14 cellular contexts compared by ENCODE assay signal in genomic region chr16:57578521-57579360, GRCh38.
A peak's percentile ranks its signal among the peaks of the same experiment; 100 is the strongest.
DNase-seq lines count a peak whose midpoint lies in the region; ATAC-seq and TF ChIP-seq lines count a peak whose summit lies in the region.
"Had no signal": no experiment of that assay in that cellular context is flagged by ENCODE, and none has a peak within 500 bp of the region (broad histone marks: within the 10 kb centered on the region; RNA-seq: fewer than 3 reads in every experiment).

No MANE protein-coding gene starts in this region.

- TF ChIP-seq CTCF in OCI-LY3 (IDR thresholded peaks at IDR 0.05; ENCODE audit: low read depth, low read length) (no peak), epithelial cell of esophagus (IDR thresholded peaks at IDR 0.05; ENCODE audit: insufficient read depth, low read depth, low read length, missing control alignments) (no peak)

- H3K27ac ChIP-seq in OCI-LY3 (ENCODE audit: low read length) = no peak overlapping the region
- H3K27ac ChIP-seq: esophagus squamous epithelium, uterus had no signal

- peak overlapping the region; percentile 90 for H3K27ac Mint-ChIP-seq in activated T-cell treated with anti-CD3 and anti-CD28 coated beads, Interleukin-2, amount 50 U/mL, for 24 hours
- H3K27ac Mint-ChIP-seq in stimulated activated effector memory CD8-positive, alpha-beta T cell treated with anti-CD3 and anti-CD28 coated beads, Interleukin-12 subunit alpha, Interleukin-12 subunit beta, amount 100 ng/mL, for 72 hours = peak overlapping the region; percentile 95

- no peaks in the 10 kb centered on the region for H3K36me3 ChIP-seq in OCI-LY3 (replicated peaks; ENCODE audit: low read depth, low read length)
- H3K36me3 ChIP-seq: esophagus squamous epithelium, uterus had no signal

- peak overlapping the region; percentile 28 for H3K4me3 Mint-ChIP-seq in activated T-cell treated with anti-CD3 and anti-CD28 coated beads, Interleukin-2, amount 50 U/mL, for 24 hours
- H3K4me3 Mint-ChIP-seq in stimulated activated effector memory CD8-positive, alpha-beta T cell treated with anti-CD3 and anti-CD28 coated beads, Interleukin-12 subunit alpha, Interleukin-12 subunit beta, amount 100 ng/mL, for 72 hours = peak overlapping the region; percentile 64

- H3K4me1 ChIP-seq in OCI-LY3 (ENCODE audit: low read length) = peaks cover 19% of the 10 kb centered on the region
- H3K4me1 ChIP-seq: uterus had no signal

- H4K20me1 ChIP-seq in OCI-LY3 (ENCODE audit: insufficient read depth, low read length) = peaks cover 7% of the 10 kb centered on the region; the same call in 1 of the 2 replicates

- peaks cover 70% of the 10 kb centered on the region for H3K27me3 ChIP-seq in OCI-LY3 (ENCODE audit: low read depth, low read length)
- H3K27me3 ChIP-seq: uterus had no signal

- H3K4me3 ChIP-seq in OCI-LY3 (ENCODE audit: low read length) = no peak overlapping the region
- H3K4me3 ChIP-seq in epithelial cell of esophagus (ENCODE audit: low read length) = no peak overlapping the region
- H3K4me3 ChIP-seq: esophagus squamous epithelium, smooth muscle cell, uterus had no signal

- H3K79me2 ChIP-seq in OCI-LY3 (ENCODE audit: low read length) = no peaks in the 10 kb centered on the region

- no peaks in the 10 kb centered on the region for H3K9me3 Mint-ChIP-seq in activated T-cell treated with anti-CD3 and anti-CD28 coated beads, Interleukin-2, amount 50 U/mL, for 24 hours
- peaks cover 3% of the 10 kb centered on the region for H3K9me3 Mint-ChIP-seq in stimulated activated effector memory CD8-positive, alpha-beta T cell treated with anti-CD3 and anti-CD28 coated beads, Interleukin-12 subunit alpha, Interleukin-12 subunit beta, amount 100 ng/mL, for 72 hours

- no peak for DNase-seq in activated T-cell treated with anti-CD3 and anti-CD28 coated beads, Interleukin-2, amount 50 U/mL, for 24 hours
- DNase-seq in activated T-cell treated with anti-CD3 and anti-CD28 coated beads, Interleukin-2, amount 50 U/mL, for 1 hour = no peak
- DNase-seq in epithelial cell of esophagus (ENCODE audit: low read depth) (peak; percentile 29), nucleus accumbens (lab: John Stamatoyannopoulos, UW) (no peak), EL (no peak)
- peak in 1 of 2 donors; percentile 52 for DNase-seq in stimulated activated effector memory CD8-positive, alpha-beta T cell treated with anti-CD3 and anti-CD28 coated beads, Interleukin-12 subunit alpha, Interleukin-12 subunit beta, amount 100 ng/mL, for 72 hours (ENCODE audit: low spot score in 2 of 2)
- DNase-seq: esophagus squamous epithelium, NCI-H2081 treated with DMSO at 0.1 percent for 48 hours, PC-3, T1000, uterus had no signal

- H3K36me3 Mint-ChIP-seq in activated T-cell treated with anti-CD3 and anti-CD28 coated beads, Interleukin-2, amount 50 U/mL, for 24 hours (ENCODE audit: low read depth) = no peaks in the 10 kb centered on the region
- peaks cover 100% of the 10 kb centered on the region for H3K36me3 Mint-ChIP-seq in stimulated activated effector memory CD8-positive, alpha-beta T cell treated with anti-CD3 and anti-CD28 coated beads, Interleukin-12 subunit alpha, Interleukin-12 subunit beta, amount 100 ng/mL, for 72 hours

- ATAC-seq in stimulated activated effector memory CD8-positive, alpha-beta T cell treated with anti-CD3 and anti-CD28 coated beads, Interleukin-12 subunit alpha, Interleukin-12 subunit beta, amount 100 ng/mL, for 72 hours = peak; percentile 2
- no peak for ATAC-seq in HG03460 (IDR thresholded peaks at IDR 0.05; ENCODE audit: unreplicated experiment)
- ATAC-seq: PC-3 had no signal

- no peak overlapping the region for H3K9ac ChIP-seq in OCI-LY3 (ENCODE audit: low read length)

- H3K4me1 Mint-ChIP-seq in activated T-cell treated with anti-CD3 and anti-CD28 coated beads, Interleukin-2, amount 50 U/mL, for 24 hours (ENCODE audit: low read depth) = peaks cover 44% of the 10 kb centered on the region
- peaks cover 84% of the 10 kb centered on the region for H3K4me1 Mint-ChIP-seq in stimulated activated effector memory CD8-positive, alpha-beta T cell treated with anti-CD3 and anti-CD28 coated beads, Interleukin-12 subunit alpha, Interleukin-12 subunit beta, amount 100 ng/mL, for 72 hours

- no peaks in the 10 kb centered on the region for H3K27me3 Mint-ChIP-seq in activated T-cell treated with anti-CD3 and anti-CD28 coated beads, Interleukin-2, amount 50 U/mL, for 24 hours

- H3K9me3 ChIP-seq in OCI-LY3 (ENCODE audit: insufficient read depth, low read length) = no peaks in the 10 kb centered on the region
- H3K9me3 ChIP-seq: esophagus squamous epithelium, uterus had no signal

- peak overlapping the region; percentile 45 for H3K4me2 ChIP-seq in OCI-LY3 (ENCODE audit: low read length)
- H3K4me2 ChIP-seq: smooth muscle cell had no signal

- no peak overlapping the region for H2AFZ ChIP-seq in OCI-LY3 (ENCODE audit: low read depth, low read length)
